ENCODE assay signal across 1 cellular context in genomic region chr13:102395174-102395573, GRCh38.
A peak's percentile ranks its signal among the peaks of the same experiment; 100 is the strongest.
TF ChIP-seq lines count a peak whose summit lies in the region.

No MANE protein-coding gene starts in this region.

TF ChIP-seq in endothelial cell of umbilical vein, 7 proteins besides CTCF, POLR2A, EP300 and RAD21:
- TF ChIP-seq FOS (IDR thresholded peaks at IDR 0.05; ENCODE audit: borderline replicate concordance, insufficient read depth, low read length) (no peak), EZH2 (IDR thresholded peaks at IDR 0.05; ENCODE audit: borderline replicate concordance, low read depth, low read length, severe bottlenecking) (peak; percentile 39)
